ENCODE assay signal across 11 cellular contexts in the genomic region with DNA sequence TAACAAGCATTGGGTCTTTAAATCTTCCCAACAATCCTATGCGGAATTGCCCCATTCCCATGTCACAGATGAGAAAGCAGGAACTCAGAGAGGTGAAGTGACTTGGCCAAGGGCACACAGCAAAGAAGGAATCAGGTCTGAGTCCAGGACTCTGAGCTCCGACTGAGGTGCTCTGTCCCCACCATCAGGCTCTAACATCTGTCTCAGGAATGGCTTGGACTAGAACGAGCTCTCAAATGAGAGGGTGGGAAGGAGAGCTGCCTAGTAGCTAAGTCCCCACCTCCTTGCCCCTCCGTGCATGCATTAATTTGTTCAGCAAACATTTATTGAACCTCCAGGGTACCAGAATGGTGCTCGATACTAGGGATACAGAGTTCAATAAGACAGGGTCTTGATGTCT. TPM values are rescaled to one million over a fixed set of nuclear protein-coding genes. Genes with fewer than 3 reads are reported as not detected.
DNase-seq lines count a peak whose midpoint lies in the region; ATAC-seq and TF ChIP-seq lines count a peak whose summit lies in the region.
"Had no signal": no experiment of that assay in that cellular context is flagged by ENCODE, and none has a peak within 500 bp of the region (broad histone marks: within the 10 kb centered on the region; RNA-seq: fewer than 3 reads in every experiment).

No MANE protein-coding gene starts in this region.

- H3K27me3 ChIP-seq in WERI-Rb-1 (ENCODE audit: insufficient read depth, low read depth, severe bottlenecking) (no peaks in the 10 kb centered on the region), hepatocyte (no peaks in the 10 kb centered on the region), subcutaneous abdominal adipose tissue (ENCODE audit: control insufficient read depth in 5 of 5, insufficient read depth in 4 of 5, low read length in 5 of 5) (peaks cover 0 to 2% (median 0%) of the 10 kb centered on the region in 5 donors)

- CTCF ChIA-PET in activated CD4-positive, alpha-beta memory T cell treated with anti-CD3 and anti-CD28 coated beads, Interleukin-2, amount 10 ng/mL, durations not matched to agents 7 days and 5 days (lab: Charles Lee) = interaction anchor here (1.1 to 1.6 kb wide), 3 partner anchors 28 to 33 kb away, joined by 3 to 5 read pairs (median 4); no protein-coding TSS in a partner anchor
- CTCF ChIA-PET in activated CD4-positive, alpha-beta memory T cell treated with anti-CD3 and anti-CD28 coated beads for 36 hours (lab: Charles Lee) = interaction anchor here (1.1 to 2.0 kb wide), 6 partner anchors 9 to 264 kb away, joined by 3 to 7 read pairs (median 4); a partner anchor contains a TSS

- WGBS in hepatocyte (ENCODE audit: low lambda C conversion rate, missing lambda C conversion rate) = 73% methylated on average over 5 of the region's 5 CpGs

- no peak overlapping the region for H3K4me3 ChIP-seq in WERI-Rb-1 (ENCODE audit: low read depth, low read length)
- H3K4me3 ChIP-seq in hepatocyte = no peak overlapping the region
- no peak overlapping the region for H3K4me3 ChIP-seq in subcutaneous abdominal adipose tissue (ENCODE audit: low read depth in 1 of 5, low read length in 5 of 5)
- H3K4me3 ChIP-seq: mucosa of descending colon had no signal

- H3K79me2 ChIP-seq in hepatocyte = no peaks in the 10 kb centered on the region

- peak overlapping the region; percentile 18 for H3K4me2 ChIP-seq in hepatocyte

- no peak overlapping the region for H3K9ac ChIP-seq in subcutaneous abdominal adipose tissue (ENCODE audit: low read length in 5 of 5)

- H4K20me1 ChIP-seq in hepatocyte (ENCODE audit: insufficient read depth, poor library complexity, severe bottlenecking) = no peaks in the 10 kb centered on the region

- no peaks in the 10 kb centered on the region for H3K36me3 Mint-ChIP-seq in activated CD4-positive, alpha-beta memory T cell treated with anti-CD3 and anti-CD28 coated beads, Interleukin-2, amount 10 ng/mL, durations not matched to agents 7 days and 5 days (ENCODE audit: low read depth)
- no peaks in the 10 kb centered on the region for H3K36me3 Mint-ChIP-seq in activated CD4-positive, alpha-beta memory T cell treated with anti-CD3 and anti-CD28 coated beads for 36 hours

- peaks cover 7% of the 10 kb centered on the region for H3K27me3 Mint-ChIP-seq in activated CD4-positive, alpha-beta memory T cell treated with anti-CD3 and anti-CD28 coated beads, Interleukin-2, amount 10 ng/mL, durations not matched to agents 7 days and 5 days
- no peaks in the 10 kb centered on the region for H3K27me3 Mint-ChIP-seq in activated CD4-positive, alpha-beta memory T cell treated with anti-CD3 and anti-CD28 coated beads for 36 hours

- DNase-seq in activated CD4-positive, alpha-beta memory T cell treated with anti-CD3 and anti-CD28 coated beads, Interleukin-2, amount 10 ng/mL, durations not matched to agents 7 days and 5 days = no peak
- DNase-seq in activated CD4-positive, alpha-beta memory T cell treated with anti-CD3 and anti-CD28 coated beads for 36 hours = no peak
- DNase-seq in WERI-Rb-1 (no peak), hepatocyte (ENCODE audit: low spot score) (no peak), RPMI8226 (no peak)
- DNase-seq in NK-92 treated with Interleukin-12 subunit alpha and Interleukin-12 subunit beta, amount 100 ng/mL, for 24 hours (lab: John Stamatoyannopoulos, UW) = no peak
- DNase-seq: activated gamma-delta T cell treated with Interleukin-2 at 50 U/mL for 16 hours, T-helper 9 cell had no signal

- peaks cover 32% of the 10 kb centered on the region for H3K4me1 Mint-ChIP-seq in activated CD4-positive, alpha-beta memory T cell treated with anti-CD3 and anti-CD28 coated beads, Interleukin-2, amount 10 ng/mL, durations not matched to agents 7 days and 5 days
- peaks cover 14% of the 10 kb centered on the region for H3K4me1 Mint-ChIP-seq in activated CD4-positive, alpha-beta memory T cell treated with anti-CD3 and anti-CD28 coated beads for 36 hours (ENCODE audit: low read depth)

- H3K9me3 Mint-ChIP-seq in activated CD4-positive, alpha-beta memory T cell treated with anti-CD3 and anti-CD28 coated beads, Interleukin-2, amount 10 ng/mL, durations not matched to agents 7 days and 5 days = no peaks in the 10 kb centered on the region
- H3K9me3 Mint-ChIP-seq in activated CD4-positive, alpha-beta memory T cell treated with anti-CD3 and anti-CD28 coated beads for 36 hours = no peaks in the 10 kb centered on the region

- no peaks in the 10 kb centered on the region for H3K9me3 ChIP-seq in WERI-Rb-1 (ENCODE audit: severe bottlenecking)
- H3K9me3 ChIP-seq in hepatocyte (ENCODE audit: low read depth) = no peaks in the 10 kb centered on the region
- no peaks in the 10 kb centered on the region for H3K9me3 ChIP-seq in subcutaneous abdominal adipose tissue (ENCODE audit: control insufficient read depth in 5 of 5, low read length in 5 of 5)
- H3K9me3 ChIP-seq: mucosa of descending colon had no signal

- H3K4me1 ChIP-seq in hepatocyte (ENCODE audit: insufficient read depth) = peaks cover 22% of the 10 kb centered on the region
- peaks cover 4 to 26% (median 26%) of the 10 kb centered on the region in 5 donors for H3K4me1 ChIP-seq in subcutaneous abdominal adipose tissue (ENCODE audit: control insufficient read depth in 5 of 5, insufficient read depth in 5 of 5, low read length in 5 of 5)

- H3K27ac Mint-ChIP-seq in activated CD4-positive, alpha-beta memory T cell treated with anti-CD3 and anti-CD28 coated beads, Interleukin-2, amount 10 ng/mL, durations not matched to agents 7 days and 5 days = peak overlapping the region; percentile 85
- no peak overlapping the region for H3K27ac Mint-ChIP-seq in activated CD4-positive, alpha-beta memory T cell treated with anti-CD3 and anti-CD28 coated beads for 36 hours

- TF ChIP-seq CTCF in WERI-Rb-1 (IDR thresholded peaks at IDR 0.05; ENCODE audit: low read depth, low read length) (no peak), hepatocyte (IDR thresholded peaks at IDR 0.05; ENCODE audit: poor library complexity) (no peak)

- no peak for ATAC-seq in HG02973 (IDR thresholded peaks at IDR 0.05; ENCODE audit: unreplicated experiment)

- H3K9me2 ChIP-seq in hepatocyte (replicated peaks; ENCODE audit: insufficient read depth) = no peaks in the 10 kb centered on the region

- H2AFZ ChIP-seq in hepatocyte = no peak overlapping the region

- no peak overlapping the region for H3K4me3 Mint-ChIP-seq in activated CD4-positive, alpha-beta memory T cell treated with anti-CD3 and anti-CD28 coated beads, Interleukin-2, amount 10 ng/mL, durations not matched to agents 7 days and 5 days
- no peak overlapping the region for H3K4me3 Mint-ChIP-seq in activated CD4-positive, alpha-beta memory T cell treated with anti-CD3 and anti-CD28 coated beads for 36 hours

- H3K36me3 ChIP-seq in WERI-Rb-1 (no peaks in the 10 kb centered on the region), hepatocyte (replicated peaks; ENCODE audit: insufficient read depth, low read depth) (no peaks in the 10 kb centered on the region), subcutaneous abdominal adipose tissue (ENCODE audit: control insufficient read depth in 5 of 5, insufficient read depth in 5 of 5, low read length in 5 of 5) (no peaks in the 10 kb centered on the region)

- POLR2A ChIA-PET in activated CD4-positive, alpha-beta memory T cell treated with anti-CD3 and anti-CD28 coated beads, Interleukin-2, amount 10 ng/mL, durations not matched to agents 7 days and 5 days (lab: Charles Lee) = interaction anchor here (1.3 to 1.9 kb wide), 6 partner anchors 11 to 288 kb away, joined by 3 to 7 read pairs (median 4); a partner anchor contains a TSS
- POLR2A ChIA-PET in activated CD4-positive, alpha-beta memory T cell treated with anti-CD3 and anti-CD28 coated beads for 36 hours (lab: Charles Lee) = no interaction called here

- intact Hi-C loops in activated CD4-positive, alpha-beta memory T cell treated with anti-CD3 and anti-CD28 coated beads for 36 hours (cut with micrococcal nuclease) = no loop called here

- H3K27ac ChIP-seq in WERI-Rb-1 (peak overlapping the region; percentile 18; the same call in 1 of the 2 replicates), hepatocyte (peak overlapping the region; percentile 81), subcutaneous abdominal adipose tissue (ENCODE audit: low read depth, low read length) (peak overlapping the region; percentile 50)

RNA-seq across cellular contexts. Expression of a gene that starts 26.7 kb away (rescaled TPM):
- total RNA-seq in activated CD4-positive, alpha-beta memory T cell treated with anti-CD3 and anti-CD28 coated beads, Interleukin-2, amount 10 ng/mL, durations not matched to agents 7 days and 5 days = under 1 TPM in 1 of 2 experiments, not detected in 1; 0.25 TPM
- total RNA-seq in activated CD4-positive, alpha-beta memory T cell treated with anti-CD3 and anti-CD28 coated beads for 36 hours = not detected
- 12.6 and 18.1 TPM in 2 replicates for total RNA-seq in hepatocyte
- polyA plus RNA-seq in hepatocyte = 16.9 and 19.2 TPM in 2 replicates

RNA-seq across cellular contexts. Expression of a gene that starts 46.4 kb away (rescaled TPM):
- 10 to 100 TPM; 29.8 to 31.1 TPM for total RNA-seq in activated CD4-positive, alpha-beta memory T cell treated with anti-CD3 and anti-CD28 coated beads, Interleukin-2, amount 10 ng/mL, durations not matched to agents 7 days and 5 days
- total RNA-seq in activated CD4-positive, alpha-beta memory T cell treated with anti-CD3 and anti-CD28 coated beads for 36 hours = 10 to 100 TPM; 27.4 to 27.8 TPM
- 28.1 and 30.8 TPM in 2 replicates for total RNA-seq in hepatocyte
- 10.3 and 11.4 TPM in 2 replicates for polyA plus RNA-seq in hepatocyte

RNA-seq across cellular contexts. Expression of a gene that starts 58.1 kb away (rescaled TPM):
- 100 to 1,000 TPM; 133 to 139 TPM for total RNA-seq in activated CD4-positive, alpha-beta memory T cell treated with anti-CD3 and anti-CD28 coated beads, Interleukin-2, amount 10 ng/mL, durations not matched to agents 7 days and 5 days
- total RNA-seq in activated CD4-positive, alpha-beta memory T cell treated with anti-CD3 and anti-CD28 coated beads for 36 hours = 100 to 1,000 TPM; 120 to 137 TPM
- 56.4 and 56.9 TPM in 2 replicates for total RNA-seq in hepatocyte
- 156 and 256 TPM in 2 replicates for polyA plus RNA-seq in hepatocyte

Comparison
In these comparisons a context has a peak if more than half of its experiments do, and no peak if none do; other contexts are left out.
1. H3K27ac ChIP-seq: peak in every context shown above with its lines; median percentile 81 in hepatocyte; 50 in subcutaneous abdominal adipose tissue; 18 in WERI-Rb-1.
2. RNA of a gene that starts 26.7 kb away (total RNA-seq): 12.6 to 18.1 TPM in hepatocyte; 0.25 TPM in activated CD4-positive, alpha-beta memory T cell treated with anti-CD3 and anti-CD28 coated beads, Interleukin-2, amount 10 ng/mL, durations not matched to agents 7 days and 5 days and not detected in activated CD4-positive, alpha-beta memory T cell treated with anti-CD3 and anti-CD28 coated beads for 36 hours; every median in the first group is over 10 times any median in the second.